ENCODE assay signal across 9 cellular contexts in genomic region chr14:100406505-100407131, GRCh38. TPM values are rescaled to one million over a fixed set of nuclear protein-coding genes. Genes with fewer than 3 reads are reported as not detected.
DNase-seq lines count a peak whose midpoint lies in the region; ATAC-seq, FAIRE-seq and TF ChIP-seq lines count a peak whose summit lies in the region.
"Had no signal": no experiment of that assay in that cellular context is flagged by ENCODE, and none has a peak within 500 bp of the region (broad histone marks: within the 10 kb centered on the region; RNA-seq: fewer than 3 reads in every experiment).

No MANE protein-coding gene starts in this region.

- no peak overlapping the region for H2BK120ac ChIP-seq in H1 (replicated peaks; ENCODE audit: low read depth, low read length)

- H2AFZ ChIP-seq in H1 (ENCODE audit: low read length): no peak overlapping the region

- H3K27me3 ChIP-seq in H1 (replicated peaks in 1 of 4; ENCODE audit: control insufficient read depth in 3 of 4, extremely low read depth in 1 of 4, insufficient read depth in 3 of 4, low read length in 3 of 4): no peaks in the 10 kb centered on the region

- no peak for TF ChIP-seq CTCF in H1 (IDR thresholded peaks at IDR 0.05; ENCODE audit: control extremely low read depth in 1 of 3, insufficient read depth in 1 of 3, low read depth in 1 of 3, low read length in 3 of 3)

- TF ChIP-seq EP300 in H1 (IDR thresholded peaks at IDR 0.05; ENCODE audit: borderline replicate concordance in 1 of 2, low read depth in 2 of 2, low read length in 2 of 2): no peak

- H2BK5ac ChIP-seq in H1 (ENCODE audit: low read depth, low read length): 0 out of 2 replicates have a peak overlapping the region, but pooled peaks have one; percentile 17

- no peak overlapping the region for H3K23ac ChIP-seq in H1 (ENCODE audit: insufficient read length)

- H3K4me3 ChIP-seq in H1 (ENCODE audit: extremely low read depth in 1 of 4, insufficient read depth in 2 of 4, low read depth in 3 of 4, low read length in 4 of 4): no peak overlapping the region

- no peak overlapping the region for H3K9ac ChIP-seq in H1 (replicated peaks in 1 of 4; ENCODE audit: extremely low read depth in 1 of 4, low read depth in 3 of 4, low read length in 3 of 4)

- DNase-seq in SHP77 (lab: John Stamatoyannopoulos, UW) (peak; percentile 44 to 49), SHP77 treated with DMSO at 0.1 percent for 48 hours (lab: John Stamatoyannopoulos, UW) (no peak), T-helper 17 cell (no peak), H1 (ENCODE audit: low read depth in 1 of 2, low spot score in 2 of 2) (no peak), posterior vena cava (ENCODE audit: low spot score) (peak; percentile 58), GM12892 (ENCODE audit: insufficient read length) (no peak)
- DNase-seq: stimulated activated CD4-positive, alpha-beta T cell treated with anti-CD3 and anti-CD28 coated beads, Interleukin-2, amount 100 ng/mL, for 24 hours had no signal

- H4K5ac ChIP-seq in H1 (ENCODE audit: insufficient read length, low read depth, low read length): no peak overlapping the region

- H3K27ac ChIP-seq in H1 (ENCODE audit: low read depth, low read length): no peak overlapping the region

- peaks cover 7 to 19% (median 14%) of the 10 kb centered on the region in 4 experiments for H3K4me1 ChIP-seq in H1 (replicated peaks in 1 of 4; ENCODE audit: control insufficient read depth in 3 of 4, insufficient read depth in 4 of 4, low read length in 3 of 4)

- no peak overlapping the region for H2BK12ac ChIP-seq in H1 (ENCODE audit: low read depth, low read length)

- H2BK20ac ChIP-seq in H1 (ENCODE audit: low read length): no peak overlapping the region

- TF ChIP-seq POLR2A in H1 (IDR thresholded peaks at IDR 0.05; ENCODE audit: control extremely low read depth in 1 of 2, low read depth in 2 of 2, low read length in 2 of 2) (no peak), GM12892 (IDR thresholded peaks at IDR 0.05; ENCODE audit: low read depth, low read length) (no peak)

- no peak overlapping the region for H3K14ac ChIP-seq in H1 (ENCODE audit: insufficient read length)

- H3K27ac Mint-ChIP-seq in T-helper 17 cell: peak overlapping the region; percentile 91

- H2BK15ac ChIP-seq in H1 (ENCODE audit: low read length): 0 out of 2 replicates have a peak overlapping the region, but pooled peaks have one; percentile 11

- no peak overlapping the region for H4K8ac ChIP-seq in H1 (ENCODE audit: extremely low read depth, insufficient read depth, low read length)

- H3K79me1 ChIP-seq in H1 (ENCODE audit: low read depth, low read length): peaks cover 12% of the 10 kb centered on the region

- H3K4me1 Mint-ChIP-seq in T-helper 17 cell: peaks cover 40% of the 10 kb centered on the region

- H3K36me3 ChIP-seq in H1 (ENCODE audit: control insufficient read depth in 2 of 4, insufficient read depth in 4 of 4, low read length in 3 of 4): no peaks in the 10 kb centered on the region

- H3K79me2 ChIP-seq in H1 (ENCODE audit: control insufficient read depth in 1 of 2, insufficient read depth in 2 of 2, low read length in 2 of 2): no peaks in the 10 kb centered on the region

- POLR2A ChIA-PET in H1 (lab: Charles Lee; ENCODE audit: partially characterized antibody): interaction anchor here (1.7 kb wide), 1 partner anchor 11 kb away, joined by 4 read pairs; no protein-coding TSS in a partner anchor

- intact Hi-C loops in posterior vena cava (cut with DNase I): no loop called here

- H3K56ac ChIP-seq in H1 (replicated peaks; ENCODE audit: insufficient read length, low read depth, low read length): no peak overlapping the region

- H3K18ac ChIP-seq in H1 (ENCODE audit: extremely low read depth, low read length): no peak overlapping the region

- peak overlapping the region; percentile 30; the same call in 1 of the 2 replicates for H2AK5ac ChIP-seq in H1 (ENCODE audit: low read depth, low read length)

- H3K4ac ChIP-seq in H1 (replicated peaks; ENCODE audit: insufficient read length, low read depth, low read length): no peak overlapping the region

- no peaks in the 10 kb centered on the region for H3K27me3 Mint-ChIP-seq in T-helper 17 cell

- WGBS in H1 (ENCODE audit: extremely low coverage in 1 of 2, insufficient coverage in 1 of 2, insufficient read length in 1 of 2, insufficient replicate concordance in 2 of 2, low coverage in 1 of 2, low lambda C conversion rate in 2 of 2, missing lambda C conversion rate in 1 of 2), 2 experiments: 91% methylated on average over 10 of the region's 10 CpGs; no CpG with 5 or more reads in 1 of the 2 experiments

- FAIRE-seq in H1 (lab: Jason Lieb, UNC): no peak
- FAIRE-seq in GM12892 (lab: Jason Lieb, UNC): no peak

- H3K23me2 ChIP-seq in H1 (ENCODE audit: low read depth, low read length): no peaks in the 10 kb centered on the region

- no peak overlapping the region for H4K91ac ChIP-seq in H1 (replicated peaks; ENCODE audit: insufficient read length, low read length)

- H3K9me3 ChIP-seq in T-helper 17 cell (ENCODE audit: control insufficient read depth, low read length, poor library complexity, severe bottlenecking): no peaks in the 10 kb centered on the region
- H3K9me3 ChIP-seq in H1 (ENCODE audit: insufficient read depth in 2 of 2, low read depth in 1 of 2, low read length in 1 of 2): no peaks in the 10 kb centered on the region

- H3K4me3 Mint-ChIP-seq in T-helper 17 cell: peak overlapping the region; percentile 81

- H3K36me3 Mint-ChIP-seq in T-helper 17 cell (ENCODE audit: low read depth): peaks cover 2% of the 10 kb centered on the region

- ATAC-seq in T-helper 17 cell (peak; percentile 59), GM21619 (IDR thresholded peaks at IDR 0.05; ENCODE audit: unreplicated experiment) (no peak), GM18517 (IDR thresholded peaks at IDR 0.05; ENCODE audit: unreplicated experiment) (no peak)

- CTCF ChIA-PET in H1 (lab: Charles Lee; ENCODE audit: partially characterized antibody): interaction anchor here (1.0 to 4.9 kb wide), 6 partner anchors 11 to 247 kb away, joined by 4 to 20 read pairs (median 13); no protein-coding TSS in a partner anchor

- H3K4me2 ChIP-seq in H1 (ENCODE audit: insufficient read depth in 1 of 2, low read depth in 2 of 2, low read length in 2 of 2): no peak overlapping the region

- TF ChIP-seq RAD21 in H1 (IDR thresholded peaks at IDR 0.05 in 1 of 2, conservative IDR thresholded peaks at IDR 0.05 in 1 of 2; ENCODE audit: low read depth in 2 of 2, low read length in 2 of 2): no peak

- H4K20me1 ChIP-seq in H1 (replicated peaks in 1 of 2; ENCODE audit: control insufficient read depth in 1 of 2, insufficient read depth in 2 of 2, low read length in 2 of 2): no peaks in the 10 kb centered on the region

TF ChIP-seq in H1, 55 proteins besides CTCF, POLR2A, EP300 and RAD21:
- no peak for TF ChIP-seq CTBP2 (IDR thresholded peaks at IDR 0.05; ENCODE audit: borderline replicate concordance, insufficient read depth, insufficient read length, low read length)
- no peak for TF ChIP-seq CEBPB (IDR thresholded peaks at IDR 0.05; ENCODE audit: low read depth, low read length)
- TF ChIP-seq CHD1 (IDR thresholded peaks at IDR 0.05; ENCODE audit: low read depth, low read length): no peak
- no peak for TF ChIP-seq BACH1 (IDR thresholded peaks at IDR 0.05; ENCODE audit: low read length)
- TF ChIP-seq TAF7 (optimal IDR thresholded peaks at IDR 0.05; ENCODE audit: borderline replicate concordance, low read depth, low read length): no peak
- TF ChIP-seq KDM5A (IDR thresholded peaks at IDR 0.05; ENCODE audit: low read length): no peak
- TF ChIP-seq TEAD4 (IDR thresholded peaks at IDR 0.05; ENCODE audit: low read depth, low read length): no peak
- TF ChIP-seq CBX5 (IDR thresholded peaks at IDR 0.05; ENCODE audit: low read depth, low read length): no peak
- no peak for TF ChIP-seq NRF1 (IDR thresholded peaks at IDR 0.05; ENCODE audit: low read depth, low read length)
- no peak for TF ChIP-seq USF2 (IDR thresholded peaks at IDR 0.05; ENCODE audit: low read length)

RNA-seq across cellular contexts. Expression of gene WDR25, which starts 30.3 kb away (rescaled TPM):
- total RNA-seq in T-helper 17 cell: 1 to 10 TPM; 5.7 to 6.5 TPM
- 11.0 and 11.2 TPM in 2 replicates for total RNA-seq in H1 (2021; fragmentation: NEBNext Ultra II Directional; extraction: Animal tissue kit (Norgen Biotek cat#: 25700))
- 16.2 and 22.7 TPM in 2 replicates for polyA plus RNA-seq in H1 (2011; rRNA removed)
- 13.3 TPM for polyA plus RNA-seq in H1 (2011; cell fraction: cytosol; rRNA removed)
- 17.4 TPM for polyA plus RNA-seq in H1 (2011; cell fraction: nucleus; rRNA removed)
- 7.2 to 10.5 TPM (median 8.4 TPM) in 4 replicates for polyA plus RNA-seq in H1 (2012, experiment 1 of 2)
- polyA plus RNA-seq in H1 (2012, experiment 2 of 2): 10.9 TPM
- polyA plus RNA-seq in H1 (2013, experiment 1 of 2): 7.5 TPM
- 6.5 TPM for polyA plus RNA-seq in H1 (2013, experiment 2 of 2)
- polyA minus RNA-seq in H1 (2011; rRNA and poly(A)+ RNA removed): 11.2 and 14.3 TPM in 2 replicates
- polyA minus RNA-seq in H1 (2011; cell fraction: cytosol; rRNA and poly(A)+ RNA removed): 8.8 TPM
- polyA minus RNA-seq in H1 (2011; cell fraction: nucleus; rRNA and poly(A)+ RNA removed): 13.0 TPM
- total RNA-seq in posterior vena cava: 1 to 10 TPM; 7.5 to 7.6 TPM
- 2.6 TPM for polyA plus RNA-seq in GM12892 (2012; ENCODE audit: missing spikeins)

Comparison
In these comparisons a context has a peak if more than half of its experiments do, and no peak if none do; other contexts are left out.
1. DNase-seq: peak in SHP77 (2 of 2) and posterior vena cava (single experiment); none in SHP77 treated with DMSO at 0.1 percent for 48 hours (single experiment), T-helper 17 cell (0 of 3), H1 (0 of 2) and GM12892 (single experiment).